ENCODE assay signal across 23 cellular contexts in genomic region chr12:113930249-113930648, GRCh38.
"Had no signal": no experiment of that assay in that cellular context is flagged by ENCODE, and none has a peak within 500 bp of the region (broad histone marks: within the 10 kb centered on the region; RNA-seq: fewer than 3 reads in every experiment).

No MANE protein-coding gene starts in this region.

- H3K4me3 ChIP-seq: gastrocnemius medialis, lung, ovary, psoas muscle, sigmoid colon, testis, tibial artery had no signal

- H3K4me1 ChIP-seq: psoas muscle, sigmoid colon had no signal

- H3K9me3 ChIP-seq: gastrocnemius medialis, ovary, psoas muscle, sigmoid colon, testis, tibial artery had no signal

- ATAC-seq: esophagus mucosa; gastrocnemius medialis; psoas muscle; right cardiac atrium; stimulated activated memory B cell treated with anti-CD40 and anti-IgM and Interleukin-4, amounts not matched to agents 10 μg/mL and 1 μg/mL and 100 μg/mL, for 72 hours had no signal

- H3K4me3 Mint-ChIP-seq: memory B cell; nephron; stimulated activated memory B cell treated with anti-CD40 and anti-IgM and Interleukin-4, amounts not matched to agents 10 μg/mL and 1 μg/mL and 100 μg/mL, for 72 hours; type B pancreatic cell had no signal

- H3K27me3 Mint-ChIP-seq: memory B cell; stimulated activated memory B cell treated with anti-CD40 and anti-IgM and Interleukin-4, amounts not matched to agents 10 μg/mL and 1 μg/mL and 100 μg/mL, for 72 hours; type B pancreatic cell had no signal

- H3K4me1 Mint-ChIP-seq: stimulated activated memory B cell treated with anti-CD40 and anti-IgM and Interleukin-4, amounts not matched to agents 10 μg/mL and 1 μg/mL and 100 μg/mL, for 72 hours had no signal

- H3K27ac ChIP-seq: epithelial cell of prostate, gastrocnemius medialis, psoas muscle, sigmoid colon, testis, tibial artery had no signal

- DNase-seq: cortex of kidney; effector CD4-positive, alpha-beta T cell; foreskin fibroblast; gastrocnemius medialis; head of caudate nucleus; occipital lobe; ovary; psoas muscle; right cardiac atrium; sigmoid colon; stimulated activated CD4-positive, alpha-beta T cell treated with anti-CD3 and anti-CD28 coated beads, Interleukin-2, amount 100 ng/mL, for 24 hours; stimulated activated CD4-positive, alpha-beta T cell treated with anti-CD3 and anti-CD28 coated beads, Interleukin-4, amount 100 ng/mL, for 24 hours; substantia nigra; testis; tibial artery had no signal

- H3K9me3 Mint-ChIP-seq: memory B cell; nephron; stimulated activated memory B cell treated with anti-CD40 and anti-IgM and Interleukin-4, amounts not matched to agents 10 μg/mL and 1 μg/mL and 100 μg/mL, for 72 hours; type B pancreatic cell had no signal

- FAIRE-seq: keratinocyte had no signal

- H3K27ac Mint-ChIP-seq: memory B cell; nephron; stimulated activated memory B cell treated with anti-CD40 and anti-IgM and Interleukin-4, amounts not matched to agents 10 μg/mL and 1 μg/mL and 100 μg/mL, for 72 hours; type B pancreatic cell had no signal

- H3K36me3 ChIP-seq: ovary had no signal

- H3K27me3 ChIP-seq: gastrocnemius medialis, ovary, sigmoid colon, testis, tibial artery had no signal
